28 cellular contexts compared by ENCODE assay signal in genomic region chr17:20784100-20784665, GRCh38.
DNase-seq lines count a peak whose midpoint lies in the region; ATAC-seq, FAIRE-seq and TF ChIP-seq lines count a peak whose summit lies in the region.
"Had no signal": no experiment of that assay in that cellular context is flagged by ENCODE, and none has a peak within 500 bp of the region (broad histone marks: within the 10 kb centered on the region; RNA-seq: fewer than 3 reads in every experiment).

No MANE protein-coding gene starts in this region.

- TF ChIP-seq CTCF in CD14-positive monocyte (IDR thresholded peaks at IDR 0.05) (no peak), osteocyte (IDR thresholded peaks at IDR 0.05) (no peak), H9 (conservative IDR thresholded peaks at IDR 0.05) (no peak)

- no peaks in the 10 kb centered on the region for H3K79me2 ChIP-seq in H9 (ENCODE audit: insufficient read depth, low read length)
- H3K79me2 ChIP-seq: hepatocyte had no signal

- no peak overlapping the region for H2AK5ac ChIP-seq in H9 (ENCODE audit: insufficient read length, low read length)

- no peak overlapping the region for H2BK5ac ChIP-seq in H9 (ENCODE audit: insufficient read length, low read length)

- FAIRE-seq in HTR-8/SVneo (lab: Jason Lieb, UNC), result peak; percentile 75

- no peak overlapping the region for H3T11ph ChIP-seq in H9 (ENCODE audit: low read length)

- H3K9ac ChIP-seq in H9 (ENCODE audit: extremely low read depth, insufficient read length, low read length), result no peak overlapping the region
- H3K9ac ChIP-seq: BLaER1 treated with 17β-estradiol and CSF1 and Interleukin-3, amounts not matched to agents 10 nM and 100 nM had no signal

- intact Hi-C loops in CD14-positive monocyte (cut with micrococcal nuclease), result no loop called here
- intact Hi-C loops in left colon (cut with DNase I, micrococcal nuclease), result no loop called here

- no peak overlapping the region for H2BK20ac ChIP-seq in H9 (ENCODE audit: low read depth, low read length, poor library complexity, severe bottlenecking)

- no peak overlapping the region for H4K5ac ChIP-seq in H9 (ENCODE audit: insufficient read length, low read depth, low read length)

- peaks cover 0 to 14% (median 9%) of the 10 kb centered on the region in 7 donors for H3K9me3 Mint-ChIP-seq in CD14-positive monocyte
- H3K9me3 Mint-ChIP-seq in osteocyte (ENCODE audit: unreplicated experiment), result no peaks in the 10 kb centered on the region
- H3K9me3 Mint-ChIP-seq in activated naive CD8-positive, alpha-beta T cell treated with anti-CD3 and anti-CD28 coated beads, Interleukin-2, amount 50 U/mL, for 24 hours, result no peaks in the 10 kb centered on the region
- no peaks in the 10 kb centered on the region for H3K9me3 Mint-ChIP-seq in H9
- H3K9me3 Mint-ChIP-seq: brain had no signal

- H4K8ac ChIP-seq in H9 (replicated peaks; ENCODE audit: insufficient read length, low read depth, low read length), result no peak overlapping the region

- no peak overlapping the region for H2BK12ac ChIP-seq in H9 (ENCODE audit: insufficient read length, low read depth, low read length)

- H3K79me1 ChIP-seq in H9 (ENCODE audit: insufficient read depth, low read depth, low read length, poor library complexity, severe bottlenecking), result no peaks in the 10 kb centered on the region

- H3K4me2 ChIP-seq in H9 (ENCODE audit: insufficient read depth, insufficient read length, low read length), result no peak overlapping the region
- H3K4me2 ChIP-seq: BLaER1 treated with 17β-estradiol and CSF1 and Interleukin-3, amounts not matched to agents 10 nM and 100 nM; hepatocyte had no signal

- peaks cover 15% of the 10 kb centered on the region for H3K4me1 Mint-ChIP-seq in CD14-positive monocyte
- H3K4me1 Mint-ChIP-seq in osteocyte (ENCODE audit: unreplicated experiment), result no peaks in the 10 kb centered on the region
- no peaks in the 10 kb centered on the region for H3K4me1 Mint-ChIP-seq in activated naive CD8-positive, alpha-beta T cell treated with anti-CD3 and anti-CD28 coated beads, Interleukin-2, amount 50 U/mL, for 24 hours
- H3K4me1 Mint-ChIP-seq in H9, result peaks cover 0 to 3% of the 10 kb centered on the region in 2 experiments; a peak in 1 of 4 replicates
- H3K4me1 Mint-ChIP-seq: brain had no signal

- H2BK15ac ChIP-seq in H9 (ENCODE audit: low read depth, low read length), result no peak overlapping the region

- H4K20me1 ChIP-seq in H9 (ENCODE audit: control insufficient read depth, insufficient read depth, insufficient read length), result no peaks in the 10 kb centered on the region
- H4K20me1 ChIP-seq: BLaER1 treated with 17β-estradiol and CSF1 and Interleukin-3, amounts not matched to agents 10 nM and 100 nM had no signal

- peak overlapping the region; percentile 62 to 73 for H3K4me3 Mint-ChIP-seq in CD14-positive monocyte
- H3K4me3 Mint-ChIP-seq in osteocyte (ENCODE audit: unreplicated experiment), result no peak overlapping the region
- H3K4me3 Mint-ChIP-seq in activated naive CD8-positive, alpha-beta T cell treated with anti-CD3 and anti-CD28 coated beads, Interleukin-2, amount 50 U/mL, for 24 hours, result no peak overlapping the region
- H3K4me3 Mint-ChIP-seq in H9, result no peak overlapping the region
- H3K4me3 Mint-ChIP-seq: brain had no signal

- H3K36me3 Mint-ChIP-seq in CD14-positive monocyte, result no peaks in the 10 kb centered on the region
- no peaks in the 10 kb centered on the region for H3K36me3 Mint-ChIP-seq in osteocyte (ENCODE audit: unreplicated experiment)
- no peaks in the 10 kb centered on the region for H3K36me3 Mint-ChIP-seq in activated naive CD8-positive, alpha-beta T cell treated with anti-CD3 and anti-CD28 coated beads, Interleukin-2, amount 50 U/mL, for 24 hours (ENCODE audit: low read depth)
- no peaks in the 10 kb centered on the region for H3K36me3 Mint-ChIP-seq in H9 (ENCODE audit: insufficient read depth in 1 of 3, low read depth in 3 of 3)
- H3K36me3 Mint-ChIP-seq: brain had no signal

- no peak overlapping the region for H3K14ac ChIP-seq in H9 (ENCODE audit: insufficient read depth, low read length)

- H3K4ac ChIP-seq in H9 (ENCODE audit: low read depth, low read length), result no peak overlapping the region

- no peak for DNase-seq in CD14-positive monocyte (ENCODE audit: low spot score)
- no peak for DNase-seq in HTR-8/SVneo (ENCODE audit: insufficient read length, low spot score)
- no peak for DNase-seq in left colon
- DNase-seq in osteocyte (ENCODE audit: extremely low spot score, unreplicated experiment), result peak; percentile 82
- no peak for DNase-seq in KG1 (lab: John Stamatoyannopoulos, UW)
- no peak for DNase-seq in activated naive CD8-positive, alpha-beta T cell treated with anti-CD3 and anti-CD28 coated beads, Interleukin-2, amount 50 U/mL, for 24 hours
- DNase-seq in H9, result no peak
- DNase-seq: activated CD4-positive, alpha-beta T cell treated with anti-CD3 and anti-CD28 coated beads for 48 hours; activated naive CD4-positive, alpha-beta T cell treated with Interleukin-2 at 50 U/mL for 16 hours; amniotic stem cell; DMS153; dorsolateral prefrontal cortex; HCEC 1CT; Kasumi-1; mesenchymal stem cell; MV-4-11; NCI-H1436; NCI-H226; Peyer's patch; SHP77; stimulated activated CD4-positive, alpha-beta T cell treated with anti-CD3 and anti-CD28 coated beads, Interleukin-2, amount 100 ng/mL, for 48 hours; T-helper 9 cell; transverse colon had no signal

- H3K27ac ChIP-seq in H9 (ENCODE audit: insufficient read length, low read depth, low read length), result no peak overlapping the region
- H3K27ac ChIP-seq: BLaER1 treated with 17β-estradiol and CSF1 and Interleukin-3, amounts not matched to agents 10 nM and 100 nM; dorsolateral prefrontal cortex; hepatocyte; Peyer's patch; right atrium auricular region; transverse colon; VCaP had no signal

- no peaks in the 10 kb centered on the region for H3K23me2 ChIP-seq in H9 (ENCODE audit: insufficient read length, low read depth, low read length, poor library complexity, severe bottlenecking)

- no peaks in the 10 kb centered on the region for H3K9me3 ChIP-seq in H9 (ENCODE audit: control insufficient read depth, low read depth, low read length)
- H3K9me3 ChIP-seq: Peyer's patch, right atrium auricular region, transverse colon had no signal

- H2AFZ ChIP-seq in H9 (ENCODE audit: low read length), result no peak overlapping the region
- H2AFZ ChIP-seq: hepatocyte had no signal

- no peaks in the 10 kb centered on the region for H3K4me1 ChIP-seq in H9 (ENCODE audit: insufficient read depth, low read length)
- H3K4me1 ChIP-seq: Peyer's patch, right atrium auricular region, transverse colon had no signal

- no peak overlapping the region for H4K91ac ChIP-seq in H9 (ENCODE audit: insufficient read length, low read depth, low read length)

- peaks cover 25 to 39% (median 30%) of the 10 kb centered on the region in 3 donors for H3K27me3 Mint-ChIP-seq in CD14-positive monocyte (ENCODE audit: low read depth in 3 of 3)
- peaks cover 12% of the 10 kb centered on the region for H3K27me3 Mint-ChIP-seq in osteocyte (ENCODE audit: unreplicated experiment)
- peaks cover 21% of the 10 kb centered on the region for H3K27me3 Mint-ChIP-seq in activated naive CD8-positive, alpha-beta T cell treated with anti-CD3 and anti-CD28 coated beads, Interleukin-2, amount 50 U/mL, for 24 hours
- peaks cover 1% of the 10 kb centered on the region; the same call in 1 of the 2 replicates for H3K27me3 Mint-ChIP-seq in H9 (ENCODE audit: low read depth)

- H3K23ac ChIP-seq in H9 (ENCODE audit: insufficient read length, low read depth, low read length), result no peak overlapping the region

- H3K27ac Mint-ChIP-seq in CD14-positive monocyte (peak overlapping the region in 1 of 7 donors; percentile 25), osteocyte (ENCODE audit: unreplicated experiment) (no peak overlapping the region), H9 (no peak overlapping the region)
- no peak overlapping the region for H3K27ac Mint-ChIP-seq in activated naive CD8-positive, alpha-beta T cell treated with anti-CD3 and anti-CD28 coated beads, Interleukin-2, amount 50 U/mL, for 24 hours
- H3K27ac Mint-ChIP-seq: brain had no signal

- H3K56ac ChIP-seq in H9 (ENCODE audit: insufficient read length, low read depth, low read length), result no peak overlapping the region

- no peak overlapping the region for H2BK120ac ChIP-seq in H9 (ENCODE audit: low read depth, low read length, poor library complexity, severe bottlenecking)

- no peaks in the 10 kb centered on the region for H3K27me3 ChIP-seq in H9 (ENCODE audit: insufficient read depth, low read length)
- H3K27me3 ChIP-seq: BLaER1 treated with 17β-estradiol and CSF1 and Interleukin-3, amounts not matched to agents 10 nM and 100 nM; hepatocyte; Peyer's patch; right atrium auricular region had no signal

- no peak overlapping the region for H3K18ac ChIP-seq in H9 (ENCODE audit: insufficient read length, low read depth, low read length)

- no CpG with 5 or more reads among the region's 48 CpGs for WGBS in H9 (ENCODE audit: extremely low coverage, insufficient read length, low lambda C conversion rate)

- peak; percentile 44 for ATAC-seq in left colon
- ATAC-seq in activated naive CD8-positive, alpha-beta T cell treated with anti-CD3 and anti-CD28 coated beads, Interleukin-2, amount 50 U/mL, for 24 hours, result no peak

Comparison
In these comparisons a context has a peak if more than half of its experiments do, and no peak if none do; other contexts are left out.
1. H3K4me3 Mint-ChIP-seq: peak in CD14-positive monocyte (2 of 2); none in osteocyte (single experiment), activated naive CD8-positive, alpha-beta T cell treated with anti-CD3 and anti-CD28 coated beads, Interleukin-2, amount 50 U/mL, for 24 hours (single experiment) and H9 (0 of 2).